16 cellular contexts compared by ENCODE assay signal in genomic region chr20:37941992-37942391, GRCh38. TPM values are rescaled to one million over a fixed set of nuclear protein-coding genes. Genes with fewer than 3 reads are reported as not detected.
"Had no signal": no experiment of that assay in that cellular context is flagged by ENCODE, and none has a peak within 500 bp of the region (broad histone marks: within the 10 kb centered on the region; RNA-seq: fewer than 3 reads in every experiment).

No MANE protein-coding gene starts in this region.

- ATAC-seq: esophagus mucosa, gastrocnemius medialis, heart right ventricle, left lobe of liver, natural killer cell, upper lobe of right lung had no signal

- H3K27ac ChIP-seq: coronary artery, gastrocnemius medialis, heart right ventricle, suprapubic skin, thyroid gland, upper lobe of right lung had no signal

- DNase-seq: effector CD8-positive, alpha-beta T cell; gastrocnemius medialis; heart right ventricle; mammary epithelial cell; natural killer cell; stimulated activated CD4-positive, alpha-beta T cell treated with anti-CD3 and anti-CD28 coated beads, Interleukin-2, amount 100 ng/mL, for 48 hours; stimulated activated naive CD4-positive, alpha-beta T cell treated with Interleukin-2 at 50 U/mL for 16 hours; thyroid gland; upper lobe of right lung had no signal

- H3K27me3 ChIP-seq: heart right ventricle, thyroid gland, upper lobe of right lung had no signal

- H3K4me1 ChIP-seq: gastrocnemius medialis, heart right ventricle, suprapubic skin, thyroid gland, upper lobe of right lung had no signal

- H3K4me3 ChIP-seq: coronary artery, gastrocnemius medialis, heart right ventricle, smooth muscle cell, suprapubic skin, thyroid gland, upper lobe of right lung had no signal

- FAIRE-seq: endometrium had no signal

- H3K36me3 ChIP-seq: gastrocnemius medialis, heart right ventricle, suprapubic skin, thyroid gland, upper lobe of right lung had no signal

- H3K9me3 ChIP-seq: gastrocnemius medialis, suprapubic skin, thyroid gland, upper lobe of right lung had no signal

- H3K4me2 ChIP-seq: smooth muscle cell had no signal

RNA-seq across cellular contexts. Expression of gene VSTM2L, which starts 39.1 kb away (rescaled TPM):
- total RNA-seq: dermis microvascular lymphatic vessel endothelial cell had no signal
